In the genomic region with DNA sequence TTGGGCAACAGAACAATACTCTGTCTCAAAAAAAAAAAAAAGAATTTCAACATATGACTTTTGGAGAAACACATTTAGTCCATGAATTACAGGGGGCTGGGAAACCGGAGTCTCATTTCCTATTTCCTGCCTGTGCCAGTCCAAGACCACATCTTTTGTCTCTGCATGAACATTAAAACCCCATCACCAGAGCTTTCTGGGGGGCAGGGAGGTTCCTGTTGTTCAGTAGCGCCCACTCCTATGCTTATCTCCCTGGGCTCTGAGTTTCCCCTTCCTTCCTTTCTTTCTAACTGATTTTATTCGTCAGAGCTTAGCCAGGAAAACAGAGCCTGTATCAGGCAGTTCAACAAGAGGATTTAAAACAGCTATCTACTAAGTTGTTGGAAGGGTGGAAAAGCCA, we compare ENCODE assay signal across 19 cellular contexts.
"Had no signal": no experiment of that assay in that cellular context is flagged by ENCODE, and none has a peak within 500 bp of the region (broad histone marks: within the 10 kb centered on the region; RNA-seq: fewer than 3 reads in every experiment).

No MANE protein-coding gene starts in this region.

- H3K9me3 ChIP-seq: neutrophil, thyroid gland, uterus had no signal

- H3K36me3 Mint-ChIP-seq: type B pancreatic cell had no signal

- DNase-seq: effector CD4-positive, alpha-beta T cell; endodermal cell; heart left ventricle; hypothalamus; kidney glomerular epithelial cell; mucosa of descending colon; naive thymus-derived CD8-positive, alpha-beta T cell; right cardiac atrium; stimulated activated CD4-positive, alpha-beta T cell treated with anti-CD3 and anti-CD28 coated beads, Interleukin-2, amount 100 ng/mL, for 48 hours; stimulated activated naive CD8-positive, alpha-beta T cell treated with anti-CD3 and anti-CD28 coated beads, Interleukin-15, Interleukin-2, amounts not matched to agents 100 U/mL and 50 U/mL, for 24 hours; thyroid gland; uterus had no signal

- H3K27me3 ChIP-seq: heart left ventricle, neutrophil, suprapubic skin, thyroid gland, uterus had no signal

- H3K4me1 Mint-ChIP-seq: naive thymus-derived CD8-positive, alpha-beta T cell had no signal

- H3K4me3 Mint-ChIP-seq: dendritic cell treated with granulocyte-macrophage colony-stimulating factor and Interleukin-4, amounts not matched to agents 40 ng/mL and 50 ng/mL, for 4 days; endodermal cell; naive thymus-derived CD8-positive, alpha-beta T cell; type B pancreatic cell had no signal

- H3K4me2 ChIP-seq: smooth muscle cell had no signal

- H3K4me3 ChIP-seq: heart left ventricle, mucosa of descending colon, smooth muscle cell, suprapubic skin, thyroid gland, uterus had no signal

- ATAC-seq: esophagus mucosa; heart left ventricle; mucosa of descending colon; naive thymus-derived CD8-positive, alpha-beta T cell; right cardiac atrium; stimulated activated naive CD8-positive, alpha-beta T cell treated with anti-CD3 and anti-CD28 coated beads, Interleukin-15, Interleukin-2, amounts not matched to agents 100 U/mL and 50 U/mL, for 24 hours had no signal

- H3K36me3 ChIP-seq: heart left ventricle, neutrophil, suprapubic skin, thyroid gland, uterus had no signal

- H3K4me1 ChIP-seq: heart left ventricle, suprapubic skin, thyroid gland, uterus had no signal

- H3K27ac ChIP-seq: heart left ventricle, neutrophil, suprapubic skin, thyroid gland, uterus had no signal

- H3K27ac Mint-ChIP-seq: dendritic cell treated with granulocyte-macrophage colony-stimulating factor and Interleukin-4, amounts not matched to agents 40 ng/mL and 50 ng/mL, for 4 days; endodermal cell; naive thymus-derived CD8-positive, alpha-beta T cell; progenitor cell of endocrine pancreas; type B pancreatic cell had no signal
